1 cellular context compared by ENCODE assay signal in the genomic region with DNA sequence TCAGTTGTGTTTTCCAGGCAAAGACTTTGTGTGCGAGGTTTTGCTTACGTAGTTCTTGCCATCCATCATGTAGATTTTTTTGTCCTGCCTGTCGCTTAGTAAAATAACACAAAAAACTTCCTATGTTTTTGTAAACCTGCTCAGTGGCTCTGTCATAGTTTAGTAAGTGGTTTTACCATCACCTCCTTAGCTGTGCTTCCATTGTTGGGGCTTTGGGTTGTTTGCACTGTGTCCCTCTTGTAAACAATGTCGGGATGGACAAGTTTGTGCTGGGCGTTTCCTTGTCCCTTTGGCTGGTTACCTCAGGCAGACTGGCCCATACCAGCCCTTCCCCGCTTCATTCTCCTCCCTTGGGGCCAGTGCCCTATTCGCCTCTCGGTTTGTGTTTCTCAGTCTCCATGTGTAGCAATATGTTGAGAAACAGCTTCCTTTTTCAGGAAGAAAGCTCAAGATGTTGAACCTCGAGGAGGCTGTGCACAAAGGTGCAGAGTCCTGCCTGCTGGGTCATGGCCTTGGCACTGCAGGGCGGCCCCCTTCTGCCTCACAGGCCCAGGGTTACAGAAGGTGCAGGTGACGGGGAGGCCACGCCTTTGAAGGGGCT.
TF ChIP-seq lines count a peak whose summit lies in the region.

No MANE protein-coding gene starts in this region.

TF ChIP-seq in GM23338, 12 proteins besides CTCF, POLR2A, EP300 and RAD21 (continued from another document):
- TF ChIP-seq, protein P1, sequence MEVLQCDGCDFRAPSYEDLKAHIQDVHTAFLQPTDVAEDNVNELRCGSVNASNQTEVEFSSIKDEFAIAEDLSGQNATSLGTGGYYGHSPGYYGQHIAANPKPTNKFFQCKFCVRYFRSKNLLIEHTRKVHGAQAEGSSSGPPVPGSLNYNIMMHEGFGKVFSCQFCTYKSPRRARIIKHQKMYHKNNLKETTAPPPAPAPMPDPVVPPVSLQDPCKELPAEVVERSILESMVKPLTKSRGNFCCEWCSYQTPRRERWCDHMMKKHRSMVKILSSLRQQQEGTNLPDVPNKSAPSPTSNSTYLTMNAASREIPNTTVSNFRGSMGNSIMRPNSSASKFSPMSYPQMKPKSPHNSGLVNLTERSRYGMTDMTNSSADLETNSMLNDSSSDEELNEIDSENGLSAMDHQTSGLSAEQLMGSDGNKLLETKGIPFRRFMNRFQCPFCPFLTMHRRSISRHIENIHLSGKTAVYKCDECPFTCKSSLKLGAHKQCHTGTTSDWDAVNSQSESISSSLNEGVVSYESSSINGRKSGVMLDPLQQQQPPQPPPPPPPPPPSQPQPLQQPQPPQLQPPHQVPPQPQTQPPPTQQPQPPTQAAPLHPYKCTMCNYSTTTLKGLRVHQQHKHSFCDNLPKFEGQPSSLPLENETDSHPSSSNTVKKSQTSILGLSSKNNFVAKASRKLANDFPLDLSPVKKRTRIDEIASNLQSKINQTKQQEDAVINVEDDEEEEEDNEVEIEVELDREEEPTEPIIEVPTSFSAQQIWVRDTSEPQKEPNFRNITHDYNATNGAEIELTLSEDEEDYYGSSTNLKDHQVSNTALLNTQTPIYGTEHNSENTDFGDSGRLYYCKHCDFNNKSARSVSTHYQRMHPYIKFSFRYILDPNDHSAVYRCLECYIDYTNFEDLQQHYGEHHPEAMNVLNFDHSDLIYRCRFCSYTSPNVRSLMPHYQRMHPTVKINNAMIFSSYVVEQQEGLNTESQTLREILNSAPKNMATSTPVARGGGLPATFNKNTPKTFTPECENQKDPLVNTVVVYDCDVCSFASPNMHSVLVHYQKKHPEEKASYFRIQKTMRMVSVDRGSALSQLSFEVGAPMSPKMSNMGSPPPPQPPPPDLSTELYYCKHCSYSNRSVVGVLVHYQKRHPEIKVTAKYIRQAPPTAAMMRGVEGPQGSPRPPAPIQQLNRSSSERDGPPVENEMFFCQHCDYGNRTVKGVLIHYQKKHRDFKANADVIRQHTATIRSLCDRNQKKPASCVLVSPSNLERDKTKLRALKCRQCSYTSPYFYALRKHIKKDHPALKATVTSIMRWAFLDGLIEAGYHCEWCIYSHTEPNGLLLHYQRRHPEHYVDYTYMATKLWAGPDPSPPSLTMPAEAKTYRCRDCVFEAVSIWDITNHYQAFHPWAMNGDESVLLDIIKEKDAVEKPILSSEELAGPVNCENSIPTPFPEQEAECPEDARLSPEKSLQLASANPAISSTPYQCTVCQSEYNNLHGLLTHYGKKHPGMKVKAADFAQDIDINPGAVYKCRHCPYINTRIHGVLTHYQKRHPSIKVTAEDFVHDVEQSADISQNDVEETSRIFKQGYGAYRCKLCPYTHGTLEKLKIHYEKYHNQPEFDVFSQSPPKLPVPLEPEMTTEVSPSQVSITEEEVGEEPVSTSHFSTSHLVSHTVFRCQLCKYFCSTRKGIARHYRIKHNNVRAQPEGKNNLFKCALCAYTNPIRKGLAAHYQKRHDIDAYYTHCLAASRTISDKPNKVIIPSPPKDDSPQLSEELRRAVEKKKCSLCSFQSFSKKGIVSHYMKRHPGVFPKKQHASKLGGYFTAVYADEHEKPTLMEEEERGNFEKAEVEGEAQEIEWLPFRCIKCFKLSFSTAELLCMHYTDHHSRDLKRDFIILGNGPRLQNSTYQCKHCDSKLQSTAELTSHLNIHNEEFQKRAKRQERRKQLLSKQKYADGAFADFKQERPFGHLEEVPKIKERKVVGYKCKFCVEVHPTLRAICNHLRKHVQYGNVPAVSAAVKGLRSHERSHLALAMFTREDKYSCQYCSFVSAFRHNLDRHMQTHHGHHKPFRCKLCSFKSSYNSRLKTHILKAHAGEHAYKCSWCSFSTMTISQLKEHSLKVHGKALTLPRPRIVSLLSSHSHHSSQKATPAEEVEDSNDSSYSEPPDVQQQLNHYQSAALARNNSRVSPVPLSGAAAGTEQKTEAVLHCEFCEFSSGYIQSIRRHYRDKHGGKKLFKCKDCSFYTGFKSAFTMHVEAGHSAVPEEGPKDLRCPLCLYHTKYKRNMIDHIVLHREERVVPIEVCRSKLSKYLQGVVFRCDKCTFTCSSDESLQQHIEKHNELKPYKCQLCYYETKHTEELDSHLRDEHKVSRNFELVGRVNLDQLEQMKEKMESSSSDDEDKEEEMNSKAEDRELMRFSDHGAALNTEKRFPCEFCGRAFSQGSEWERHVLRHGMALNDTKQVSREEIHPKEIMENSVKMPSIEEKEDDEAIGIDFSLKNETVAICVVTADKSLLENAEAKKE (CRISPR knock-in tag; IDR thresholded peaks at IDR 0.05), result no peak
- no peak for TF ChIP-seq ZNF114 (CRISPR knock-in tag; IDR thresholded peaks at IDR 0.05)
- TF ChIP-seq, protein P2, sequence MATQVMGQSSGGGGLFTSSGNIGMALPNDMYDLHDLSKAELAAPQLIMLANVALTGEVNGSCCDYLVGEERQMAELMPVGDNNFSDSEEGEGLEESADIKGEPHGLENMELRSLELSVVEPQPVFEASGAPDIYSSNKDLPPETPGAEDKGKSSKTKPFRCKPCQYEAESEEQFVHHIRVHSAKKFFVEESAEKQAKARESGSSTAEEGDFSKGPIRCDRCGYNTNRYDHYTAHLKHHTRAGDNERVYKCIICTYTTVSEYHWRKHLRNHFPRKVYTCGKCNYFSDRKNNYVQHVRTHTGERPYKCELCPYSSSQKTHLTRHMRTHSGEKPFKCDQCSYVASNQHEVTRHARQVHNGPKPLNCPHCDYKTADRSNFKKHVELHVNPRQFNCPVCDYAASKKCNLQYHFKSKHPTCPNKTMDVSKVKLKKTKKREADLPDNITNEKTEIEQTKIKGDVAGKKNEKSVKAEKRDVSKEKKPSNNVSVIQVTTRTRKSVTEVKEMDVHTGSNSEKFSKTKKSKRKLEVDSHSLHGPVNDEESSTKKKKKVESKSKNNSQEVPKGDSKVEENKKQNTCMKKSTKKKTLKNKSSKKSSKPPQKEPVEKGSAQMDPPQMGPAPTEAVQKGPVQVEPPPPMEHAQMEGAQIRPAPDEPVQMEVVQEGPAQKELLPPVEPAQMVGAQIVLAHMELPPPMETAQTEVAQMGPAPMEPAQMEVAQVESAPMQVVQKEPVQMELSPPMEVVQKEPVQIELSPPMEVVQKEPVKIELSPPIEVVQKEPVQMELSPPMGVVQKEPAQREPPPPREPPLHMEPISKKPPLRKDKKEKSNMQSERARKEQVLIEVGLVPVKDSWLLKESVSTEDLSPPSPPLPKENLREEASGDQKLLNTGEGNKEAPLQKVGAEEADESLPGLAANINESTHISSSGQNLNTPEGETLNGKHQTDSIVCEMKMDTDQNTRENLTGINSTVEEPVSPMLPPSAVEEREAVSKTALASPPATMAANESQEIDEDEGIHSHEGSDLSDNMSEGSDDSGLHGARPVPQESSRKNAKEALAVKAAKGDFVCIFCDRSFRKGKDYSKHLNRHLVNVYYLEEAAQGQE (IDR thresholded peaks at IDR 0.05; ENCODE audit: unreplicated experiment), result no peak
- TF ChIP-seq EZH2 (IDR thresholded peaks at IDR 0.05; ENCODE audit: low read depth, unreplicated experiment), result no peak
- no peak for TF ChIP-seq ZNF331 (CRISPR knock-in tag; IDR thresholded peaks at IDR 0.05; ENCODE audit: low read depth)
TF ChIP-seq in GM23338: peak in this region for 0.
